In genomic region chr1:156338180-156338973, GRCh38 we compare ENCODE assay signal across 1 cellular context.
TF ChIP-seq lines count a peak whose summit lies in the region.

Gene CCT3 (minus strand): TSS chr1:156338292. CDS start chr1:156338184, 108 bp downstream.
Gene TSACC (plus strand): TSS chr1:156338526. CDS start chr1:156339758, 1,232 bp downstream.

TF ChIP-seq in WTC11, 78 proteins besides CTCF, POLR2A, EP300 and RAD21 (continued from another document and continues in another):
- no peak for TF ChIP-seq PRDM15 (CRISPR knock-in tag; IDR thresholded peaks at IDR 0.05)
- TF ChIP-seq CREB1 (CRISPR knock-in tag; IDR thresholded peaks at IDR 0.05): no peak
- TF ChIP-seq PRRX2 (CRISPR knock-in tag; IDR thresholded peaks at IDR 0.05): 0 out of 2 replicates have a peak, but pooled peaks have one; percentile 43
- TF ChIP-seq MAX (CRISPR knock-in tag; IDR thresholded peaks at IDR 0.05): peak; percentile 99
- no peak for TF ChIP-seq NFATC4 (CRISPR knock-in tag; IDR thresholded peaks at IDR 0.05)
- TF ChIP-seq MLX (CRISPR knock-in tag; IDR thresholded peaks at IDR 0.05): no peak
- peak; percentile 74 for TF ChIP-seq SP1 (CRISPR knock-in tag; conservative IDR thresholded peaks at IDR 0.05)
- TF ChIP-seq ZNF317 (CRISPR knock-in tag; IDR thresholded peaks at IDR 0.05; ENCODE audit: borderline replicate concordance, low read depth): no peak
- TF ChIP-seq FOXP1 (CRISPR knock-in tag; IDR thresholded peaks at IDR 0.05; ENCODE audit: borderline replicate concordance): peak; percentile 31; the same call in 1 of the 2 replicates
- TF ChIP-seq TEAD1 (CRISPR knock-in tag; IDR thresholded peaks at IDR 0.05): peak; percentile 34; the same call in 1 of the 2 replicates
- no peak for TF ChIP-seq IRF2 (CRISPR knock-in tag; IDR thresholded peaks at IDR 0.05; ENCODE audit: borderline replicate concordance, low read depth)
- no peak for TF ChIP-seq CDX4 (CRISPR knock-in tag; IDR thresholded peaks at IDR 0.05; ENCODE audit: borderline replicate concordance)
- TF ChIP-seq HMGA2 (CRISPR knock-in tag; IDR thresholded peaks at IDR 0.05): no peak
- no peak for TF ChIP-seq HMGXB4 (CRISPR knock-in tag; IDR thresholded peaks at IDR 0.05)
- no peak for TF ChIP-seq ZNF281 (CRISPR knock-in tag; IDR thresholded peaks at IDR 0.05)
- TF ChIP-seq NR1H2 (CRISPR knock-in tag; IDR thresholded peaks at IDR 0.05): no peak
- TF ChIP-seq ZSCAN18 (CRISPR knock-in tag; IDR thresholded peaks at IDR 0.05): no peak
- TF ChIP-seq NR2C2 (CRISPR knock-in tag; IDR thresholded peaks at IDR 0.05): no peak
- no peak for TF ChIP-seq TEAD4 (CRISPR knock-in tag; IDR thresholded peaks at IDR 0.05)
- no peak for TF ChIP-seq NR3C1 (CRISPR knock-in tag; conservative IDR thresholded peaks at IDR 0.05; ENCODE audit: low read depth)
- no peak for TF ChIP-seq ZNF121 (CRISPR knock-in tag; IDR thresholded peaks at IDR 0.05)
- no peak for TF ChIP-seq ELF4 (CRISPR knock-in tag; IDR thresholded peaks at IDR 0.05; ENCODE audit: low read depth)
- TF ChIP-seq USF1 (CRISPR knock-in tag; IDR thresholded peaks at IDR 0.05): peak; percentile 71; the same call in 1 of the 2 replicates
- 0 out of 2 replicates have a peak, but pooled peaks have one; percentile 47 for TF ChIP-seq ARID4B (CRISPR knock-in tag; IDR thresholded peaks at IDR 0.05; ENCODE audit: borderline replicate concordance)
- TF ChIP-seq GTF2I (CRISPR knock-in tag; conservative IDR thresholded peaks at IDR 0.05): no peak
- no peak for TF ChIP-seq ZNF416 (CRISPR knock-in tag; IDR thresholded peaks at IDR 0.05)
- no peak for TF ChIP-seq ZBTB43 (CRISPR knock-in tag; IDR thresholded peaks at IDR 0.05)
- TF ChIP-seq GABPB1 (CRISPR knock-in tag; IDR thresholded peaks at IDR 0.05): peak; percentile 63; the same call in 1 of the 2 replicates
- peak; percentile 88 for TF ChIP-seq CREM (CRISPR knock-in tag; IDR thresholded peaks at IDR 0.05)
- peak; percentile 100 for TF ChIP-seq NFYB (CRISPR knock-in tag; conservative IDR thresholded peaks at IDR 0.05; ENCODE audit: low read depth)
- TF ChIP-seq SMAD4 (CRISPR knock-in tag; IDR thresholded peaks at IDR 0.05): no peak
- TF ChIP-seq ZNF425 (CRISPR knock-in tag; conservative IDR thresholded peaks at IDR 0.05): no peak
- TF ChIP-seq GRHL2 (CRISPR knock-in tag; IDR thresholded peaks at IDR 0.05; ENCODE audit: insufficient replicate concordance, severe bottlenecking): no peak
- no peak for TF ChIP-seq FOXJ3 (CRISPR knock-in tag; IDR thresholded peaks at IDR 0.05; ENCODE audit: borderline replicate concordance)
- TF ChIP-seq SMAD3 (CRISPR knock-in tag; IDR thresholded peaks at IDR 0.05; ENCODE audit: borderline replicate concordance): 0 out of 2 replicates have a peak, but pooled peaks have one; percentile 74
- TF ChIP-seq E2F5 (CRISPR knock-in tag; IDR thresholded peaks at IDR 0.05): no peak
